Comparison of ENCODE assay signal across 9 cellular contexts in the genomic region with DNA sequence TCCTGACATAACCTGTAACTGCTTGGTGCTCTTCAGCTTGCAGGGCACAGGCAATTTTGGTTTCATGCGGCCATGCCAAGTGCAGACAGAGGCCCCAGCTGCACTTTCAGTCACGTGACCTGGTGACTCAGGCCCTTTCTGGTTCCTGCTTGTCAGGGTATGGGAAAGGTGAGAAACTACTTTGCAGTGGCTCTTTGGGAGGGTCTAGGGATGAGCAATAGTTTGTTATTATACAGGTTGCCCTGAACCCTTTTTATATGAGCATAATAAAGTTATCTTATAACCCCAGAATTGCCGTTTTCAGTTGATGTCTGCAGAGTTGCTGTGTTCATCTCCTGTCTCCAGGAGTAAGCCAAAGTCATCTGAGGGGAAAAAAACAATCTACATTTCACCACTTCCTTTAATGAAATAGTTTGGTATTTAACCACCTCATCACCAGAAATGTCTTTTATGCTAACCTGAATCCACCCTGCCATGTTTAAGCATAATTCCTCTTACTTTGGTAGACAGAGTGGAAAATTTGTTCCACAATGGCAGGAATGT. TPM values are rescaled to one million over a fixed set of nuclear protein-coding genes. Genes with fewer than 3 reads are reported as not detected.
DNase-seq lines count a peak whose midpoint lies in the region; ATAC-seq, FAIRE-seq and TF ChIP-seq lines count a peak whose summit lies in the region.
"Had no signal": no experiment of that assay in that cellular context is flagged by ENCODE, and none has a peak within 500 bp of the region (broad histone marks: within the 10 kb centered on the region; RNA-seq: fewer than 3 reads in every experiment).

No MANE protein-coding gene starts in this region.

- no peaks in the 10 kb centered on the region for H3K79me2 ChIP-seq in mammary epithelial cell (ENCODE audit: insufficient read depth, low read length)

- H3K9me3 ChIP-seq in mammary epithelial cell (replicated peaks; ENCODE audit: insufficient read depth, low read length) (no peaks in the 10 kb centered on the region), vagina (no peaks in the 10 kb centered on the region)
- H3K9me3 ChIP-seq: SJSA1 had no signal

- no peaks in the 10 kb centered on the region for H3K36me3 Mint-ChIP-seq in stimulated activated effector memory CD8-positive, alpha-beta T cell treated with anti-CD3 and anti-CD28 coated beads, Interleukin-12 subunit alpha, Interleukin-12 subunit beta, amount 100 ng/mL, for 72 hours

- CTCF ChIA-PET in mammary epithelial cell (lab: Charles Lee; ENCODE audit: low non-redundant PET) = no interaction called here

- dilution Hi-C loops in mammary epithelial cell (cut with HindIII; ENCODE audit: low sequenced_read_pairs) = no loop called here

- peak overlapping the region; percentile 68 for H3K9ac ChIP-seq in mammary epithelial cell (ENCODE audit: insufficient read depth, low read length)

- TF ChIP-seq CTCF in mammary epithelial cell (conservative IDR thresholded peaks at IDR 0.05 in 1 of 2, IDR thresholded peaks at IDR 0.05 in 1 of 2; ENCODE audit: extremely low read depth in 1 of 2, insufficient read depth in 1 of 2, low read depth in 1 of 2, low read length in 2 of 2) = no peak
- TF ChIP-seq CTCF in vagina (IDR thresholded peaks at IDR 0.05) = no peak

- H3K4me3 ChIP-seq in mammary epithelial cell (replicated peaks in 1 of 3; ENCODE audit: insufficient read depth in 1 of 3, low read depth in 2 of 3, low read length in 3 of 3) (no peak overlapping the region), vagina (no peak overlapping the region)
- H3K4me3 ChIP-seq: SJSA1 had no signal

- peak; percentile 76 for ATAC-seq in GM19395 (IDR thresholded peaks at IDR 0.05; ENCODE audit: unreplicated experiment)
- ATAC-seq in stimulated activated effector memory CD8-positive, alpha-beta T cell treated with anti-CD3 and anti-CD28 coated beads, Interleukin-12 subunit alpha, Interleukin-12 subunit beta, amount 100 ng/mL, for 72 hours = peak; percentile 97

- H3K4me3 Mint-ChIP-seq in stimulated activated effector memory CD8-positive, alpha-beta T cell treated with anti-CD3 and anti-CD28 coated beads, Interleukin-12 subunit alpha, Interleukin-12 subunit beta, amount 100 ng/mL, for 72 hours = no peak overlapping the region

- H3K4me1 ChIP-seq in mammary epithelial cell (ENCODE audit: insufficient read depth, low read length) (peaks cover 47% of the 10 kb centered on the region), vagina (peaks cover 25% of the 10 kb centered on the region)

- no peak for TF ChIP-seq POLR2A in vagina (IDR thresholded peaks at IDR 0.05)

- H3K27ac ChIP-seq in mammary epithelial cell (ENCODE audit: insufficient read depth, low read depth, low read length) (peak overlapping the region; percentile 96), vagina (no peak overlapping the region)
- H3K27ac ChIP-seq: SJSA1 had no signal

- no peak for FAIRE-seq in frontal cortex (lab: Jason Lieb, UNC)

- H3K9me3 Mint-ChIP-seq in stimulated activated effector memory CD8-positive, alpha-beta T cell treated with anti-CD3 and anti-CD28 coated beads, Interleukin-12 subunit alpha, Interleukin-12 subunit beta, amount 100 ng/mL, for 72 hours = no peaks in the 10 kb centered on the region

- H3K4me1 Mint-ChIP-seq in stimulated activated effector memory CD8-positive, alpha-beta T cell treated with anti-CD3 and anti-CD28 coated beads, Interleukin-12 subunit alpha, Interleukin-12 subunit beta, amount 100 ng/mL, for 72 hours = peaks cover 17% of the 10 kb centered on the region

- H3K36me3 ChIP-seq in mammary epithelial cell (ENCODE audit: insufficient read depth, low read length) = no peaks in the 10 kb centered on the region
- H3K36me3 ChIP-seq in vagina = no peaks in the 10 kb centered on the region
- H3K36me3 ChIP-seq: SJSA1 had no signal

- no TSS peak for BruUV-seq in mammary epithelial cell (replicated peaks; lab: Mats Ljungman, UMichigan)

- DNase-seq in KG1 (lab: John Stamatoyannopoulos, UW) (peak; percentile 7), mammary epithelial cell (peak; percentile 99), medulla oblongata (ENCODE audit: extremely low spot score) (peak; percentile 18), frontal cortex (ENCODE audit: low spot score in 2 of 2) (no peak), vagina (ENCODE audit: extremely low spot score in 2 of 2) (no peak)
- peak; percentile 41 to 52 (median 46) for DNase-seq in activated CD4-positive, CD25-positive, alpha-beta regulatory T cell (lab: John Stamatoyannopoulos, UW)
- DNase-seq in stimulated activated effector memory CD8-positive, alpha-beta T cell treated with anti-CD3 and anti-CD28 coated beads, Interleukin-12 subunit alpha, Interleukin-12 subunit beta, amount 100 ng/mL, for 72 hours (ENCODE audit: low spot score in 2 of 2) = peak; percentile 34 to 75

- in situ Hi-C loops in mammary epithelial cell (cut with MboI; ENCODE audit: low sequenced_read_pairs in 2 of 2) = no loop called here

- intact Hi-C loops in mammary epithelial cell (cut with micrococcal nuclease) (loop anchor here (1.0 to 2.0 kb wide), 3 partner anchors 31 to 67 kb away; partner anchors contain the start of gene EMP1), vagina (cut with DNase I) (no loop called here)

- no peak overlapping the region for H2AFZ ChIP-seq in mammary epithelial cell (ENCODE audit: low read depth, low read length)

- H3K27me3 ChIP-seq in mammary epithelial cell (ENCODE audit: insufficient read depth, low read length) (no peaks in the 10 kb centered on the region), vagina (no peaks in the 10 kb centered on the region)
- H3K27me3 ChIP-seq: SJSA1 had no signal

- peak overlapping the region; percentile 58 for H3K4me2 ChIP-seq in mammary epithelial cell (ENCODE audit: insufficient read depth, low read depth, low read length)

- H4K20me1 ChIP-seq in mammary epithelial cell (ENCODE audit: insufficient read depth, low read length) = no peaks in the 10 kb centered on the region

- 3% methylated on average over 3 of the region's 3 CpGs for WGBS in mammary epithelial cell (ENCODE audit: low coverage, missing lambda C conversion rate)

- H3K27ac Mint-ChIP-seq in stimulated activated effector memory CD8-positive, alpha-beta T cell treated with anti-CD3 and anti-CD28 coated beads, Interleukin-12 subunit alpha, Interleukin-12 subunit beta, amount 100 ng/mL, for 72 hours = no peak overlapping the region

RNA-seq across cellular contexts. Expression of gene EMP1, which starts 30.9 kb away (rescaled TPM):
- total RNA-seq in mammary epithelial cell (100 to 1,000 TPM in 1 of 2 donors, 10 to 100 TPM in 1; 33.7 to 204 TPM), frontal cortex (2.4 TPM), vagina (675 TPM)
- 309 TPM for polyA plus RNA-seq in mammary epithelial cell
- 450 TPM for polyA minus RNA-seq in mammary epithelial cell

Comparison
In these comparisons a context has a peak if more than half of its experiments do, and no peak if none do; other contexts are left out.
1. DNase-seq: peak in KG1 (single experiment), activated CD4-positive, CD25-positive, alpha-beta regulatory T cell (4 of 4), mammary epithelial cell (single experiment), medulla oblongata (single experiment) and stimulated activated effector memory CD8-positive, alpha-beta T cell treated with anti-CD3 and anti-CD28 coated beads, Interleukin-12 subunit alpha, Interleukin-12 subunit beta, amount 100 ng/mL, for 72 hours (2 of 2); none in frontal cortex (0 of 2) and vagina (0 of 2).
2. RNA of gene EMP1, which starts 30.9 kb away (total RNA-seq): 675 TPM in vagina (single experiment) and 33.7 to 204 TPM in mammary epithelial cell; 2.4 TPM in frontal cortex (single experiment); every median in the first group is over 10 times any median in the second.